Comparison of ENCODE assay signal across 27 cellular contexts in genomic region chr11:93220078-93220477, GRCh38.
"Had no signal": no experiment of that assay in that cellular context is flagged by ENCODE, and none has a peak within 500 bp of the region (broad histone marks: within the 10 kb centered on the region; RNA-seq: fewer than 3 reads in every experiment).

No MANE protein-coding gene starts in this region.

- H3K4me3 ChIP-seq: left lung, lower lobe of right lung, neural progenitor cell, right atrium auricular region, right lobe of liver, smooth muscle cell, tibial nerve, uterus had no signal

- H3K4me1 Mint-ChIP-seq: naive thymus-derived CD8-positive, alpha-beta T cell; stimulated activated memory B cell treated with anti-CD40 and anti-IgM and Interleukin-4, amounts not matched to agents 10 μg/mL and 1 μg/mL and 100 μg/mL, for 72 hours; stimulated activated naive CD8-positive, alpha-beta T cell treated with anti-CD3 and anti-CD28 coated beads, Interleukin-15, amount 100 ng/mL, for 72 hours had no signal

- H3K36me3 ChIP-seq: left lung, lower lobe of right lung, neural progenitor cell, neutrophil, right atrium auricular region, right lobe of liver, tibial nerve, uterus had no signal

- DNase-seq: hippocampal formation; kidney glomerular epithelial cell; left colon; left lung; lower lobe of right lung; mammary epithelial cell; mesenchymal stem cell; naive thymus-derived CD8-positive, alpha-beta T cell; occipital lobe; right lobe of liver; stimulated activated CD4-positive, alpha-beta T cell treated with anti-CD3 and anti-CD28 coated beads, Interleukin-1b, Interleukin-23, amount 100 ng/mL, for 48 hours; stimulated activated CD4-positive, alpha-beta T cell treated with anti-CD3 and anti-CD28 coated beads, Interleukin-2, amount 100 ng/mL, for 48 hours; stimulated activated CD4-positive, alpha-beta T cell treated with anti-CD3 and anti-CD28 coated beads, Interleukin-4, amount 100 ng/mL, for 4 hours; stimulated activated CD8-positive, alpha-beta memory T cell treated with anti-CD3 and anti-CD28 coated beads, Interleukin-4, amount 100 ng/mL, for 48 hours; stimulated activated naive CD4-positive, alpha-beta T cell treated with Interleukin-2 at 50 U/mL for 16 hours; stimulated activated naive CD8-positive, alpha-beta T cell treated with anti-CD3 and anti-CD28 coated beads, Interleukin-15, amount 100 ng/mL, for 72 hours; substantia nigra; uterus had no signal

- H3K27ac ChIP-seq: left lung, lower lobe of right lung, neutrophil, parathyroid adenoma, right atrium auricular region, right lobe of liver, tibial nerve, uterus had no signal

- ATAC-seq: left colon; left lung; lower lobe of right lung; naive thymus-derived CD8-positive, alpha-beta T cell; right lobe of liver; stimulated activated memory B cell treated with anti-CD40 and anti-IgM and Interleukin-4, amounts not matched to agents 10 μg/mL and 1 μg/mL and 100 μg/mL, for 72 hours; stimulated activated naive CD8-positive, alpha-beta T cell treated with anti-CD3 and anti-CD28 coated beads, Interleukin-15, amount 100 ng/mL, for 72 hours had no signal

- H3K4me1 ChIP-seq: left lung, lower lobe of right lung, parathyroid adenoma, right atrium auricular region, right lobe of liver, tibial nerve, uterus had no signal

- H3K4me2 ChIP-seq: smooth muscle cell had no signal

- H3K27me3 Mint-ChIP-seq: type B pancreatic cell had no signal

- H3K9me3 ChIP-seq: left lung, lower lobe of right lung, neutrophil, right atrium auricular region, right lobe of liver, tibial nerve, uterus had no signal

- H3K4me3 Mint-ChIP-seq: naive thymus-derived CD8-positive, alpha-beta T cell; nephron progenitor cell; neural progenitor cell; stimulated activated memory B cell treated with anti-CD40 and anti-IgM and Interleukin-4, amounts not matched to agents 10 μg/mL and 1 μg/mL and 100 μg/mL, for 72 hours; stimulated activated naive CD8-positive, alpha-beta T cell treated with anti-CD3 and anti-CD28 coated beads, Interleukin-15, amount 100 ng/mL, for 72 hours; type B pancreatic cell had no signal

- H2AFZ ChIP-seq: neural progenitor cell, parathyroid adenoma had no signal

- H3K9me3 Mint-ChIP-seq: naive thymus-derived CD8-positive, alpha-beta T cell; nephron progenitor cell; neural progenitor cell; stimulated activated memory B cell treated with anti-CD40 and anti-IgM and Interleukin-4, amounts not matched to agents 10 μg/mL and 1 μg/mL and 100 μg/mL, for 72 hours; stimulated activated naive CD8-positive, alpha-beta T cell treated with anti-CD3 and anti-CD28 coated beads, Interleukin-15, amount 100 ng/mL, for 72 hours had no signal

- H3K27ac Mint-ChIP-seq: naive thymus-derived CD8-positive, alpha-beta T cell; nephron progenitor cell; neural progenitor cell; stimulated activated memory B cell treated with anti-CD40 and anti-IgM and Interleukin-4, amounts not matched to agents 10 μg/mL and 1 μg/mL and 100 μg/mL, for 72 hours; stimulated activated naive CD8-positive, alpha-beta T cell treated with anti-CD3 and anti-CD28 coated beads, Interleukin-15, amount 100 ng/mL, for 72 hours; type B pancreatic cell had no signal

- H3K36me3 Mint-ChIP-seq: naive thymus-derived CD8-positive, alpha-beta T cell; neural progenitor cell; stimulated activated memory B cell treated with anti-CD40 and anti-IgM and Interleukin-4, amounts not matched to agents 10 μg/mL and 1 μg/mL and 100 μg/mL, for 72 hours; type B pancreatic cell had no signal

- H3K79me2 ChIP-seq: parathyroid adenoma had no signal
